Comparison of ENCODE assay signal across 30 cellular contexts in genomic region chrX:88660836-88661235, GRCh38.
"Had no signal": no experiment of that assay in that cellular context is flagged by ENCODE, and none has a peak within 500 bp of the region (broad histone marks: within the 10 kb centered on the region; RNA-seq: fewer than 3 reads in every experiment).

No MANE protein-coding gene starts in this region.

- H3K27ac Mint-ChIP-seq: T-cell had no signal

- H2AFZ ChIP-seq: PC-9 had no signal

- DNase-seq: Kasumi-1, MG63, MV-4-11, NCI-H1092, NCI-H1105, NCI-H1417 treated with DMSO at 0.1 percent for 48 hours, NCI-H1436 treated with DMSO at 0.1 percent for 48 hours, NCI-H1694 treated with DMSO at 0.1 percent for 48 hours, NCI-H187 treated with DMSO at 0.1 percent for 48 hours, NCI-H2029, NCI-H2081, NCI-H2171 treated with DMSO at 0.1 percent for 48 hours, NCI-H2227 treated with DMSO at 0.1 percent for 48 hours, NCI-H345, NCI-H446, NCI-H526, NCI-H69, NCI-H748 treated with DMSO at 0.1 percent for 48 hours, NCI-H82, PC-9, SHP77, SIG-M5, SJCRH30, T-cell had no signal

- H3K27me3 Mint-ChIP-seq: T-cell had no signal

- H3K27ac ChIP-seq: PC-9, RWPE1, SJCRH30, SK-N-MC had no signal

- ATAC-seq: Panc1, Right ventricle myocardium inferior, SK-N-SH treated with all-trans-retinoic acid at 6 μM for 48 hours, T-cell had no signal

- H3K9me3 ChIP-seq: MG63, SJCRH30 had no signal

- FAIRE-seq: RCC 7860 had no signal

- H3K27me3 ChIP-seq: MG63, SJCRH30 had no signal

- H3K36me3 ChIP-seq: MG63, SJCRH30 had no signal

- H3K4me1 Mint-ChIP-seq: T-cell had no signal

- H3K4me3 ChIP-seq: MG63, PC-9, SJCRH30, SK-N-MC had no signal

- H3K36me3 Mint-ChIP-seq: T-cell had no signal

- H3K4me3 Mint-ChIP-seq: T-cell had no signal

- H3K4me1 ChIP-seq: SJCRH30 had no signal

- H3K4me2 ChIP-seq: PC-9 had no signal
